Comparison of ENCODE assay signal across 1 cellular context in genomic region chr14:100213956-100214767, GRCh38.
TF ChIP-seq lines count a peak whose summit lies in the region.

No MANE protein-coding gene starts in this region.

TF ChIP-seq in HepG2, 621 proteins besides CTCF, POLR2A, EP300 and RAD21 (continued from another document and continues in another):
- TF ChIP-seq BCL3 (CRISPR knock-in tag; IDR thresholded peaks at IDR 0.05) = peak; percentile 81; the same call in 1 of the 2 replicates
- peak; percentile 98 for TF ChIP-seq ZNF749 (CRISPR knock-in tag; IDR thresholded peaks at IDR 0.05; ENCODE audit: borderline replicate concordance)
- TF ChIP-seq TERF1 (CRISPR knock-in tag; IDR thresholded peaks at IDR 0.05) = peak; percentile 40; the same call in 1 of the 2 replicates
- TF ChIP-seq SNAI1 (CRISPR knock-in tag; IDR thresholded peaks at IDR 0.05; ENCODE audit: borderline replicate concordance) = 0 out of 2 replicates have a peak, but pooled peaks have one; percentile 24
- peak; percentile 49; the same call in 1 of the 2 replicates for TF ChIP-seq FOXK1 (CRISPR knock-in tag; IDR thresholded peaks at IDR 0.05; ENCODE audit: borderline replicate concordance, low read depth)
- no peak for TF ChIP-seq NBN (conservative IDR thresholded peaks at IDR 0.05)
- peak; percentile 91; the same call in 1 of the 2 replicates for TF ChIP-seq ATF7-NPFF (CRISPR knock-in tag; IDR thresholded peaks at IDR 0.05; ENCODE audit: low read depth)
- TF ChIP-seq HNRNPH1 (optimal IDR thresholded peaks at IDR 0.05; ENCODE audit: low read depth, low read length) = no peak
- TF ChIP-seq NFIC (IDR thresholded peaks at IDR 0.05; ENCODE audit: low read length) = no peak
- peak; percentile 35; the same call in 1 of the 2 replicates for TF ChIP-seq FOXP4 (CRISPR knock-in tag; IDR thresholded peaks at IDR 0.05)
- TF ChIP-seq TAF1 (CRISPR knock-in tag; IDR thresholded peaks at IDR 0.05) = peak; percentile 91
- TF ChIP-seq ZNF503 (CRISPR knock-in tag; IDR thresholded peaks at IDR 0.05) = peak; percentile 75
- TF ChIP-seq SALL2 (CRISPR knock-in tag; IDR thresholded peaks at IDR 0.05) = peak; percentile 87; the same call in 1 of the 2 replicates
- 0 out of 2 replicates have a peak, but pooled peaks have one; percentile 6 for TF ChIP-seq ZNF644 (CRISPR knock-in tag; IDR thresholded peaks at IDR 0.05; ENCODE audit: low read depth)
- TF ChIP-seq RORA (CRISPR knock-in tag; IDR thresholded peaks at IDR 0.05) = no peak
- no peak for TF ChIP-seq DPF2 (CRISPR knock-in tag; IDR thresholded peaks at IDR 0.05; ENCODE audit: borderline replicate concordance, low read depth)
- no peak for TF ChIP-seq ATF3 (CRISPR knock-in tag; IDR thresholded peaks at IDR 0.05)
- TF ChIP-seq MXD3 (CRISPR knock-in tag; IDR thresholded peaks at IDR 0.05) = peak; percentile 82
- no peak; the same call in 1 of the 2 replicates for TF ChIP-seq ZNF530 (CRISPR knock-in tag; IDR thresholded peaks at IDR 0.05; ENCODE audit: low read depth)
- no peak; the same call in 1 of the 2 replicates for TF ChIP-seq MTF1 (CRISPR knock-in tag; IDR thresholded peaks at IDR 0.05)
- TF ChIP-seq HMG20A (CRISPR knock-in tag; IDR thresholded peaks at IDR 0.05; ENCODE audit: borderline replicate concordance) = no peak
- TF ChIP-seq ZNF350 (CRISPR knock-in tag; IDR thresholded peaks at IDR 0.05; ENCODE audit: borderline replicate concordance, low read depth) = peak; percentile 53
- TF ChIP-seq ZNF720 (CRISPR knock-in tag; IDR thresholded peaks at IDR 0.05) = no peak
- TF ChIP-seq ARNT2 (CRISPR knock-in tag; IDR thresholded peaks at IDR 0.05; ENCODE audit: low read depth) = peak; percentile 94
- TF ChIP-seq UBTF (CRISPR knock-in tag; IDR thresholded peaks at IDR 0.05) = peak; percentile 90
- peak; percentile 76; the same call in 1 of the 2 replicates for TF ChIP-seq ZNF280B (CRISPR knock-in tag; IDR thresholded peaks at IDR 0.05; ENCODE audit: borderline replicate concordance)
- no peak for TF ChIP-seq ZNF513 (CRISPR knock-in tag; conservative IDR thresholded peaks at IDR 0.05)
- TF ChIP-seq MED8 (CRISPR knock-in tag; IDR thresholded peaks at IDR 0.05; ENCODE audit: insufficient replicate concordance) = no peak
- TF ChIP-seq ZSCAN9 (CRISPR knock-in tag; IDR thresholded peaks at IDR 0.05; ENCODE audit: borderline replicate concordance) = no peak; the same call in 1 of the 2 replicates
- peak; percentile 80 for TF ChIP-seq POGK (CRISPR knock-in tag; conservative IDR thresholded peaks at IDR 0.05)
- peak; percentile 74 for TF ChIP-seq TOPORS (CRISPR knock-in tag; IDR thresholded peaks at IDR 0.05)
- TF ChIP-seq FUBP1 (CRISPR knock-in tag; IDR thresholded peaks at IDR 0.05; ENCODE audit: borderline replicate concordance) = no peak
